1 cellular context compared by ENCODE assay signal in genomic region chr1:112312315-112312714, GRCh38.
TF ChIP-seq lines count a peak whose summit lies in the region.

No MANE protein-coding gene starts in this region.

TF ChIP-seq in GM23338, 12 proteins besides CTCF, POLR2A, EP300 and RAD21 (continued from another document):
- TF ChIP-seq ETS1 (IDR thresholded peaks at IDR 0.05) (no peak), JUNB (IDR thresholded peaks at IDR 0.05; ENCODE audit: unreplicated experiment) (no peak), CREB1 (CRISPR knock-in tag; IDR thresholded peaks at IDR 0.05; ENCODE audit: low read depth) (no peak), ZNF331 (CRISPR knock-in tag; IDR thresholded peaks at IDR 0.05; ENCODE audit: low read depth) (no peak), EZH2 (IDR thresholded peaks at IDR 0.05; ENCODE audit: low read depth, unreplicated experiment) (no peak)
TF ChIP-seq in GM23338: peak in this region for 0.
